ENCODE assay signal across 9 cellular contexts in genomic region chr12:111330800-111331752, GRCh38. TPM values are rescaled to one million over a fixed set of nuclear protein-coding genes. Genes with fewer than 3 reads are reported as not detected.
A peak's percentile ranks its signal among the peaks of the same experiment; 100 is the strongest.
DNase-seq lines count a peak whose midpoint lies in the region; ATAC-seq, FAIRE-seq and TF ChIP-seq lines count a peak whose summit lies in the region.
"Had no signal": no experiment of that assay in that cellular context is flagged by ENCODE, and none has a peak within 500 bp of the region (broad histone marks: within the 10 kb centered on the region; RNA-seq: fewer than 3 reads in every experiment).

No MANE protein-coding gene starts in this region.

- H3K27me3 ChIP-seq in CD8-positive, alpha-beta T cell (ENCODE audit: insufficient read depth, low read length) = no peaks in the 10 kb centered on the region
- H3K27me3 ChIP-seq in OCI-LY1 (ENCODE audit: insufficient read depth, low read length) (no peaks in the 10 kb centered on the region), dorsolateral prefrontal cortex (peaks cover 0 to 3% (median 0%) of the 10 kb centered on the region in 45 donors)

- no peaks in the 10 kb centered on the region for H3K9me2 ChIP-seq in OCI-LY1 (ENCODE audit: low read depth, low read length)

- H3K4me1 ChIP-seq in CD8-positive, alpha-beta T cell (ENCODE audit: insufficient read depth, low read length) = no peaks in the 10 kb centered on the region
- no peaks in the 10 kb centered on the region for H3K4me1 ChIP-seq in OCI-LY1 (ENCODE audit: insufficient read depth, low read length, severe bottlenecking)

- no peak overlapping the region for H3K27ac ChIP-seq in CD8-positive, alpha-beta T cell (ENCODE audit: low read depth, low read length)
- H3K27ac ChIP-seq in OCI-LY1 (ENCODE audit: low read depth, low read length, poor library complexity, severe bottlenecking) (no peak overlapping the region), dorsolateral prefrontal cortex (no peak overlapping the region)

- H3K27me3 Mint-ChIP-seq in CD8-positive, alpha-beta T cell (ENCODE audit: low read depth) = no peaks in the 10 kb centered on the region
- H3K27me3 Mint-ChIP-seq in naive B cell = peaks cover 0 to 27% (median 13%) of the 10 kb centered on the region in 3 donors

- H3K36me3 ChIP-seq in CD8-positive, alpha-beta T cell (ENCODE audit: insufficient read depth, low read length) = no peaks in the 10 kb centered on the region
- H3K36me3 ChIP-seq in OCI-LY1 (ENCODE audit: insufficient read depth, low read length) = no peaks in the 10 kb centered on the region

- CTCF ChIA-PET in CD8-positive, alpha-beta T cell (lab: Charles Lee) = interaction anchor here (0.7 to 2.0 kb wide), 3 partner anchors 12 to 121 kb away, joined by 3 to 6 read pairs (median 4); no protein-coding TSS in a partner anchor

- H3F3A ChIP-seq in OCI-LY1 (ENCODE audit: insufficient read depth, low read length) = no peaks in the 10 kb centered on the region

- no peak overlapping the region for H3K9ac ChIP-seq in OCI-LY1 (ENCODE audit: low read length)

- TF ChIP-seq CTCF in CD8-positive, alpha-beta T cell (IDR thresholded peaks at IDR 0.05) = peak; percentile 45
- TF ChIP-seq CTCF in OCI-LY1 (IDR thresholded peaks at IDR 0.05; ENCODE audit: low read length) (peak; percentile 35; the same call in 1 of the 2 replicates), dorsolateral prefrontal cortex (IDR thresholded peaks at IDR 0.05 in 54 of 56, conservative IDR thresholded peaks at IDR 0.05 in 2 of 56; ENCODE audit: low read depth in 1 of 56, partially characterized antibody in 56 of 56) (peak in 46 of 56 donors; percentile 14 to 56 (median 38))

- TF ChIP-seq POLR2A in H54 (IDR thresholded peaks at IDR 0.05; ENCODE audit: low read depth, low read length) = no peak

- no peaks in the 10 kb centered on the region for H4K20me1 ChIP-seq in OCI-LY1 (ENCODE audit: insufficient read depth, low read length)

- H3K4me1 Mint-ChIP-seq in CD8-positive, alpha-beta T cell (ENCODE audit: low read depth) = no peaks in the 10 kb centered on the region
- peaks cover 0 to 5% (median 0%) of the 10 kb centered on the region in 3 donors for H3K4me1 Mint-ChIP-seq in naive B cell

- H3K4me2 ChIP-seq in OCI-LY1 (ENCODE audit: low read length) = no peak overlapping the region

- no peak for DNase-seq in CD8-positive, alpha-beta T cell
- peak; percentile 56 for DNase-seq in H54 (ENCODE audit: insufficient read length, low spot score)
- no peak for DNase-seq in dorsolateral prefrontal cortex
- DNase-seq in naive B cell = peak; percentile 19
- DNase-seq in activated naive CD4-positive, alpha-beta T cell treated with anti-CD3 and anti-CD28 coated beads, Interleukin-2, amount 50 U/mL, for 16 hours = no peak
- no peak for DNase-seq in stimulated activated CD4-positive, alpha-beta T cell treated with anti-CD3 and anti-CD28 coated beads, Interleukin-4, amount 100 ng/mL, for 1 hour

- H3K27ac Mint-ChIP-seq in CD8-positive, alpha-beta T cell = no peak overlapping the region
- H3K27ac Mint-ChIP-seq in naive B cell = peak overlapping the region in 3 of 6 donors; percentile 45 to 89 (median 57)
- H3K27ac Mint-ChIP-seq: immature natural killer cell had no signal

- no peak overlapping the region for H2AFZ ChIP-seq in OCI-LY1 (ENCODE audit: low read length)

- no peaks in the 10 kb centered on the region for H3K36me3 Mint-ChIP-seq in CD8-positive, alpha-beta T cell
- no peaks in the 10 kb centered on the region for H3K36me3 Mint-ChIP-seq in naive B cell
- H3K36me3 Mint-ChIP-seq: immature natural killer cell had no signal

- ATAC-seq in CD8-positive, alpha-beta T cell = no peak
- ATAC-seq in naive B cell (ENCODE audit: low read depth in 2 of 2) (peak in 1 of 2 donors; percentile 32), HG02852 (IDR thresholded peaks at IDR 0.05; ENCODE audit: unreplicated experiment) (no peak)

- no peak overlapping the region for H3K4me3 Mint-ChIP-seq in CD8-positive, alpha-beta T cell
- H3K4me3 Mint-ChIP-seq in naive B cell = no peak overlapping the region
- H3K4me3 Mint-ChIP-seq: immature natural killer cell had no signal

- no peak for FAIRE-seq in H54 (lab: Jason Lieb, UNC)

- no peaks in the 10 kb centered on the region for H3K9me3 ChIP-seq in CD8-positive, alpha-beta T cell (ENCODE audit: low read length)
- no peaks in the 10 kb centered on the region for H3K9me3 ChIP-seq in OCI-LY1 (ENCODE audit: low read length)

- H3K4me3 ChIP-seq in CD8-positive, alpha-beta T cell (ENCODE audit: low read depth, low read length) = no peak overlapping the region
- no peak overlapping the region for H3K4me3 ChIP-seq in OCI-LY1 (ENCODE audit: low read depth, low read length, poor library complexity, severe bottlenecking)
- H3K4me3 ChIP-seq in dorsolateral prefrontal cortex = no peak overlapping the region

- no peaks in the 10 kb centered on the region for H3K79me2 ChIP-seq in OCI-LY1 (ENCODE audit: insufficient read depth, low read length)

- intact Hi-C loops in CD8-positive, alpha-beta T cell (cut with DNase I, micrococcal nuclease) = loop anchor here in 1 of 2 experiments (5.0 kb wide), 1 partner anchor 121 kb away; no protein-coding TSS in a partner anchor
- intact Hi-C loops in dorsolateral prefrontal cortex (cut with DNase I) = no loop called here

- POLR2A ChIA-PET in CD8-positive, alpha-beta T cell (lab: Charles Lee) = no interaction called here

- H3K9me3 Mint-ChIP-seq in CD8-positive, alpha-beta T cell = no peaks in the 10 kb centered on the region
- H3K9me3 Mint-ChIP-seq in naive B cell = no peaks in the 10 kb centered on the region
- H3K9me3 Mint-ChIP-seq: immature natural killer cell had no signal

RNA-seq across cellular contexts. Expression of gene PHETA1, which starts 37.8 kb away (rescaled TPM):
- under 1 TPM; 0.79 to 0.83 TPM for total RNA-seq in CD8-positive, alpha-beta T cell
- 10 to 100 TPM in 12 of 120 experiments, 1 to 10 TPM in 108; 2.7 to 15.7 (median 7.2) TPM for total RNA-seq in dorsolateral prefrontal cortex
- 10 to 100 TPM in 1 of 6 donors, 1 to 10 TPM in 5; 5.3 to 14.7 (median 7.7) TPM for polyA plus RNA-seq in naive B cell (ENCODE audit: low read depth in 6 of 6)

Comparison
In these comparisons a context has a peak if more than half of its experiments do, and no peak if none do; other contexts are left out.
1. DNase-seq: peak in H54 (single experiment) and naive B cell (single experiment); none in CD8-positive, alpha-beta T cell (0 of 7), dorsolateral prefrontal cortex (0 of 10), activated naive CD4-positive, alpha-beta T cell treated with anti-CD3 and anti-CD28 coated beads, Interleukin-2, amount 50 U/mL, for 16 hours (single experiment) and stimulated activated CD4-positive, alpha-beta T cell treated with anti-CD3 and anti-CD28 coated beads, Interleukin-4, amount 100 ng/mL, for 1 hour (single experiment).
2. Peak in every context shown above with its lines, with median percentiles within 50 percentile points of each other: CTCF ChIP-seq.